In the genomic region with DNA sequence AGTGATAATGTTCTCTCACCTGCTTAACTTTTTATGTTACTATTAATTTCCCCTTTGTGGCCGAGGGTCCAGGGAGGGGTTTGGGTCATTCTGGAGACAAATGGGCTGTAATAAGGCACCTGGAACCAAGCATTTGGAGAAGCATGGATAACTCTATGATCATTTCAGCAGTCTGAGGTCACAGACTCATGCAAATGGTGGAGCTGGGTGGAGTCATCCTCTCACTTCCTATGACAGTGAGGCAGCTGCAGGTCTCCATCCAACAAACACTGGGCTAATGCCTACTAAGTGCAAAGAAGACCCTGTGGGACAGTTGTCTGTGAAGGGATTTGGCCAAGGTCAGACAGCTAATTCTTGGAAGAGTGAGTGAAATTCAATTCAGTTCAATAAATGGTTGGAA, we compare ENCODE assay signal across 22 cellular contexts.
"Had no signal": no experiment of that assay in that cellular context is flagged by ENCODE, and none has a peak within 500 bp of the region (broad histone marks: within the 10 kb centered on the region; RNA-seq: fewer than 3 reads in every experiment).

No MANE protein-coding gene starts in this region.

- H3K4me3 ChIP-seq: breast epithelium had no signal

- H3K27ac Mint-ChIP-seq: activated CD4-positive, alpha-beta T cell treated with anti-CD3 and anti-CD28 coated beads for 36 hours; activated CD8-positive, alpha-beta T cell treated with anti-CD3 and anti-CD28 coated beads for 36 hours; activated naive CD4-positive, alpha-beta T cell treated with anti-CD3 and anti-CD28 coated beads, Interleukin-2, amount 50 U/mL, for 24 hours; T-helper 17 cell had no signal

- H3K4me1 Mint-ChIP-seq: activated CD4-positive, alpha-beta T cell treated with anti-CD3 and anti-CD28 coated beads for 36 hours; activated naive CD4-positive, alpha-beta T cell treated with anti-CD3 and anti-CD28 coated beads, Interleukin-2, amount 50 U/mL, for 24 hours; T-helper 17 cell had no signal

- H3K4me1 ChIP-seq: breast epithelium had no signal

- H3K36me3 Mint-ChIP-seq: activated naive CD4-positive, alpha-beta T cell treated with anti-CD3 and anti-CD28 coated beads, Interleukin-2, amount 50 U/mL, for 24 hours had no signal

- H3K9me3 Mint-ChIP-seq: activated CD8-positive, alpha-beta T cell treated with anti-CD3 and anti-CD28 coated beads for 36 hours; activated naive CD4-positive, alpha-beta T cell treated with anti-CD3 and anti-CD28 coated beads, Interleukin-2, amount 50 U/mL, for 24 hours had no signal

- H3K4me2 ChIP-seq: KMS-11 had no signal

- H3K9ac ChIP-seq: KMS-11 had no signal

- H3K27me3 ChIP-seq: breast epithelium had no signal

- DNase-seq: activated CD4-positive, alpha-beta T cell treated with anti-CD3 and anti-CD28 coated beads for 36 hours; activated CD4-positive, CD25-positive, alpha-beta regulatory T cell; activated CD8-positive, alpha-beta memory T cell treated with anti-CD3 and anti-CD28 coated beads, Interleukin-2, amount 50 U/mL, for 4 hours; activated CD8-positive, alpha-beta T cell treated with anti-CD3 and anti-CD28 coated beads for 36 hours; activated naive CD4-positive, alpha-beta T cell; activated T-cell treated with anti-CD3 and anti-CD28 coated beads, Interleukin-2, amount 50 U/mL, for 1 hour; aorta; caudate nucleus; MM.1S; NCI-H1105 treated with DMSO at 0.1 percent for 48 hours; NCI-H1436 treated with DMSO at 0.1 percent for 48 hours; NCI-H187; NCI-H2081; NCI-H510A treated with DMSO at 0.1 percent for 48 hours; NK-92 treated with Interleukin-12 subunit alpha and Interleukin-12 subunit beta, amount 100 ng/mL, for 24 hours; PC-3; SIG-M5; T-helper 17 cell; T-helper 9 cell had no signal

- H3K9me3 ChIP-seq: breast epithelium had no signal

- ATAC-seq: activated CD4-positive, alpha-beta T cell treated with anti-CD3 and anti-CD28 coated beads for 36 hours; activated CD8-positive, alpha-beta T cell treated with anti-CD3 and anti-CD28 coated beads for 36 hours; PC-3; T-helper 17 cell had no signal

- H3K4me3 Mint-ChIP-seq: activated CD4-positive, alpha-beta T cell treated with anti-CD3 and anti-CD28 coated beads for 36 hours; activated CD8-positive, alpha-beta T cell treated with anti-CD3 and anti-CD28 coated beads for 36 hours; activated naive CD4-positive, alpha-beta T cell treated with anti-CD3 and anti-CD28 coated beads, Interleukin-2, amount 50 U/mL, for 24 hours; T-helper 17 cell had no signal

- H3K36me3 ChIP-seq: breast epithelium had no signal
